Comparison of ENCODE assay signal across 33 cellular contexts in genomic region chr2:191749181-191749540, GRCh38.
A peak's percentile ranks its signal among the peaks of the same experiment; 100 is the strongest.
DNase-seq lines count a peak whose midpoint lies in the region; ATAC-seq and TF ChIP-seq lines count a peak whose summit lies in the region.
"Had no signal": no experiment of that assay in that cellular context is flagged by ENCODE, and none has a peak within 500 bp of the region (broad histone marks: within the 10 kb centered on the region; RNA-seq: fewer than 3 reads in every experiment).

No MANE protein-coding gene starts in this region.

- H3K4me1 ChIP-seq in KMS-11 (ENCODE audit: low read depth, poor library complexity, severe bottlenecking) = peaks cover 33% of the 10 kb centered on the region
- no peaks in the 10 kb centered on the region for H3K4me1 ChIP-seq in mucosa of descending colon (ENCODE audit: low read depth)
- H3K4me1 ChIP-seq: ascending aorta, spleen had no signal

- no peaks in the 10 kb centered on the region for H4K20me1 ChIP-seq in KMS-11 (ENCODE audit: insufficient read depth)

- no peaks in the 10 kb centered on the region for H3K79me2 ChIP-seq in KMS-11 (ENCODE audit: insufficient read depth, low read depth)

- H3K36me3 ChIP-seq in KMS-11 (ENCODE audit: insufficient read depth) = no peaks in the 10 kb centered on the region
- H3K36me3 ChIP-seq in mucosa of descending colon (ENCODE audit: low read depth) = no peaks in the 10 kb centered on the region
- H3K36me3 ChIP-seq: ascending aorta, spleen, tibial nerve had no signal

- no peaks in the 10 kb centered on the region for H3K9me3 ChIP-seq in mucosa of descending colon
- H3K9me3 ChIP-seq: ascending aorta, spleen, tibial nerve had no signal

- no peaks in the 10 kb centered on the region for H3K36me3 Mint-ChIP-seq in type B pancreatic cell
- H3K36me3 Mint-ChIP-seq: CD8-positive, alpha-beta memory T cell; natural killer cell treated with Interleukin-12 subunit alpha and Interleukin-12 subunit beta and Interleukin-15 and Interleukin-18, amount 100 ng/mL, for 72 hours had no signal

- no peaks in the 10 kb centered on the region for H3K27me3 ChIP-seq in KMS-11 (ENCODE audit: insufficient read depth, low read depth)
- H3K27me3 ChIP-seq: ascending aorta, spleen, tibial nerve had no signal

- no peaks in the 10 kb centered on the region for H3K27me3 Mint-ChIP-seq in type B pancreatic cell

- H3K27ac ChIP-seq in KMS-11 = peak overlapping the region; percentile 85
- H3K27ac ChIP-seq: 22Rv1, ascending aorta, epithelial cell of prostate, PC-9, spleen, tibial nerve had no signal

- DNase-seq in DMS53 (lab: John Stamatoyannopoulos, UW) (peak; percentile 14), DMS53 treated with DMSO at 0.1 percent for 48 hours (lab: John Stamatoyannopoulos, UW; ENCODE audit: unreplicated experiment) (no peak), mucosa of descending colon (no peak), type B pancreatic cell (ENCODE audit: extremely low spot score, unreplicated experiment) (no peak), cerebellar nuclear complex (lab: John Stamatoyannopoulos, UW) (no peak)
- DNase-seq: activated CD4-positive, CD25-positive, alpha-beta regulatory T cell treated with anti-CD3 and anti-CD28 coated beads, Interleukin-2, amount 50 U/mL, for 72 hours; activated CD8-positive, alpha-beta T cell treated with anti-CD3 and anti-CD28 coated beads, Interleukin-2, amount 10 ng/mL, durations not matched to agents 7 days and 5 days; activated naive CD4-positive, alpha-beta T cell treated with Interleukin-2 at 50 U/mL for 16 hours; activated T-cell treated with anti-CD3 and anti-CD28 coated beads, Interleukin-2, amount 50 U/mL, for 1 hour; AML-193; CD8-positive, alpha-beta memory T cell; DND-41; hippocampal formation; KG1; left ventricle myocardium superior; midbrain; NCI-H2029 treated with DMSO at 0.1 percent for 48 hours; NCI-H345; NCI-H774; PC-9; SHP77 treated with DMSO at 0.1 percent for 48 hours; spleen; stimulated activated CD4-positive, alpha-beta T cell treated with anti-CD3 and anti-CD28 coated beads, Interleukin-4, amount 100 ng/mL, for 1 hour had no signal

- no peaks in the 10 kb centered on the region for H3K9me3 Mint-ChIP-seq in type B pancreatic cell
- H3K9me3 Mint-ChIP-seq: CD8-positive, alpha-beta memory T cell; central memory CD8-positive, alpha-beta T cell; natural killer cell treated with Interleukin-12 subunit alpha and Interleukin-12 subunit beta and Interleukin-15 and Interleukin-18, amount 100 ng/mL, for 72 hours; stimulated activated naive CD8-positive, alpha-beta T cell treated with anti-CD3 and anti-CD28 coated beads, Interleukin-15, Interleukin-2, amounts not matched to agents 100 ng/mL and 50 ng/mL, for 24 hours had no signal

- no peaks in the 10 kb centered on the region for H3K4me1 Mint-ChIP-seq in type B pancreatic cell (ENCODE audit: unreplicated experiment)

- TF ChIP-seq CTCF in KMS-11 (conservative IDR thresholded peaks at IDR 0.05; ENCODE audit: low read depth, low read length) (no peak), mucosa of descending colon (IDR thresholded peaks at IDR 0.05) (no peak), type B pancreatic cell (conservative IDR thresholded peaks at IDR 0.05) (no peak)

- intact Hi-C loops in mucosa of descending colon (cut with DNase I, micrococcal nuclease) = no loop called here

- peak overlapping the region; percentile 81 for H3K4me2 ChIP-seq in KMS-11
- H3K4me2 ChIP-seq: PC-9 had no signal

- peak overlapping the region; percentile 47; the same call in 1 of the 2 replicates for H3K9ac ChIP-seq in KMS-11

- ATAC-seq in GM21786 (IDR thresholded peaks at IDR 0.05; ENCODE audit: unreplicated experiment) = peak; percentile 8
- peak; percentile 41 for ATAC-seq in mucosa of descending colon
- no peak for ATAC-seq in GM19395 (IDR thresholded peaks at IDR 0.05; ENCODE audit: unreplicated experiment)
- ATAC-seq: activated CD8-positive, alpha-beta T cell treated with anti-CD3 and anti-CD28 coated beads, Interleukin-2, amount 10 ng/mL, durations not matched to agents 7 days and 5 days; left ventricle myocardium superior had no signal

- no peak overlapping the region for H3K27ac Mint-ChIP-seq in type B pancreatic cell
- H3K27ac Mint-ChIP-seq: activated CD8-positive, alpha-beta T cell treated with anti-CD3 and anti-CD28 coated beads, Interleukin-2, amount 10 ng/mL, durations not matched to agents 7 days and 5 days; CD8-positive, alpha-beta memory T cell; natural killer cell treated with Interleukin-12 subunit alpha and Interleukin-12 subunit beta and Interleukin-15 and Interleukin-18, amount 100 ng/mL, for 72 hours; stimulated activated naive CD8-positive, alpha-beta T cell treated with anti-CD3 and anti-CD28 coated beads, Interleukin-15, Interleukin-2, amounts not matched to agents 100 ng/mL and 50 ng/mL, for 24 hours had no signal

- H3K4me3 Mint-ChIP-seq in type B pancreatic cell = no peak overlapping the region
- H3K4me3 Mint-ChIP-seq: activated CD8-positive, alpha-beta T cell treated with anti-CD3 and anti-CD28 coated beads, Interleukin-2, amount 10 ng/mL, durations not matched to agents 7 days and 5 days; CD8-positive, alpha-beta memory T cell; central memory CD8-positive, alpha-beta T cell; natural killer cell treated with Interleukin-12 subunit alpha and Interleukin-12 subunit beta and Interleukin-15 and Interleukin-18, amount 100 ng/mL, for 72 hours; stimulated activated naive CD8-positive, alpha-beta T cell treated with anti-CD3 and anti-CD28 coated beads, Interleukin-15, Interleukin-2, amounts not matched to agents 100 ng/mL and 50 ng/mL, for 24 hours had no signal

- H3K4me3 ChIP-seq in KMS-11 (IDR thresholded peaks at IDR 0.05; ENCODE audit: insufficient read depth, low read depth, low read length) (peak overlapping the region; percentile 39), mucosa of descending colon (no peak overlapping the region)
- H3K4me3 ChIP-seq: ascending aorta, PC-9, spleen, tibial nerve had no signal

- H2AFZ ChIP-seq in KMS-11 (ENCODE audit: low read depth) = peak overlapping the region; percentile 55
- H2AFZ ChIP-seq: PC-9 had no signal
